Comparison of ENCODE assay signal across 17 cellular contexts in genomic region chr9:117815315-117815714, GRCh38.
DNase-seq lines count a peak whose midpoint lies in the region; ATAC-seq and TF ChIP-seq lines count a peak whose summit lies in the region.
"Had no signal": no experiment of that assay in that cellular context is flagged by ENCODE, and none has a peak within 500 bp of the region (broad histone marks: within the 10 kb centered on the region; RNA-seq: fewer than 3 reads in every experiment).

No MANE protein-coding gene starts in this region.

- intact Hi-C loops in OCI-LY7 (cut with micrococcal nuclease; ENCODE audit: unreplicated experiment): no loop called here

- POLR2A ChIA-PET in OCI-LY7 (lab: Charles Lee): no interaction called here

- H3K4me2 ChIP-seq in OCI-LY7 (ENCODE audit: low read length): no peak overlapping the region

- DNase-seq in central memory CD4-positive, alpha-beta T cell: peak; percentile 19
- DNase-seq in OCI-LY7 (ENCODE audit: low spot score): no peak
- DNase-seq in 8988T: no peak
- no peak for DNase-seq in DMS53 (lab: John Stamatoyannopoulos, UW)
- DNase-seq in hypothalamus (lab: John Stamatoyannopoulos, UW): no peak
- DNase-seq: activated CD4-positive, alpha-beta T cell treated with anti-CD3 and anti-CD28 coated beads, Interleukin-2, amount 10 ng/mL, durations not matched to agents 24 days and 14 days; brain microvascular endothelial cell; DMS153; foreskin fibroblast; islet precursor cell; midbrain; NCI-H1436; T-helper 1 cell had no signal

- TF ChIP-seq CTCF in OCI-LY7 (conservative IDR thresholded peaks at IDR 0.05; ENCODE audit: low read length): no peak

- H3K4me3 ChIP-seq in OCI-LY7 (ENCODE audit: low read depth, low read length, poor library complexity, severe bottlenecking): no peak overlapping the region

- BruUV-seq in OCI-LY7 (replicated peaks; lab: Mats Ljungman, UMichigan): no TSS peak

- no peak overlapping the region for H3K27ac ChIP-seq in OCI-LY7 (ENCODE audit: low read depth, low read length, poor library complexity, severe bottlenecking)
- H3K27ac ChIP-seq: brain microvascular endothelial cell had no signal

- H2AFZ ChIP-seq in OCI-LY7 (ENCODE audit: low read length): no peak overlapping the region

- ATAC-seq in GM18499 (IDR thresholded peaks at IDR 0.05; ENCODE audit: insufficient read depth, unreplicated experiment) (peak; percentile 81), GM21367 (IDR thresholded peaks at IDR 0.05; ENCODE audit: unreplicated experiment) (peak; percentile 59), HG03097 (IDR thresholded peaks at IDR 0.05; ENCODE audit: low FRiP score, unreplicated experiment) (peak; percentile 63)
- ATAC-seq: Panc1 had no signal

- no peaks in the 10 kb centered on the region for H3K9me3 ChIP-seq in OCI-LY7 (ENCODE audit: low read length)

- H3K4me1 ChIP-seq in OCI-LY7 (ENCODE audit: insufficient read depth, low read length, poor library complexity, severe bottlenecking): no peaks in the 10 kb centered on the region

- no peaks in the 10 kb centered on the region for H4K20me1 ChIP-seq in OCI-LY7 (ENCODE audit: insufficient read depth, low read length)

- H3K36me3 ChIP-seq in OCI-LY7 (ENCODE audit: insufficient read depth, low read length): no peaks in the 10 kb centered on the region
- H3K36me3 ChIP-seq: brain microvascular endothelial cell had no signal

- H3K9me2 ChIP-seq in OCI-LY7 (ENCODE audit: insufficient read depth, low read length): no peaks in the 10 kb centered on the region

- CTCF ChIA-PET in OCI-LY7 (lab: Charles Lee; ENCODE audit: unreplicated experiment): no interaction called here

- H3K79me2 ChIP-seq in OCI-LY7 (ENCODE audit: insufficient read depth, low read depth, low read length): no peaks in the 10 kb centered on the region
